In the genomic region with DNA sequence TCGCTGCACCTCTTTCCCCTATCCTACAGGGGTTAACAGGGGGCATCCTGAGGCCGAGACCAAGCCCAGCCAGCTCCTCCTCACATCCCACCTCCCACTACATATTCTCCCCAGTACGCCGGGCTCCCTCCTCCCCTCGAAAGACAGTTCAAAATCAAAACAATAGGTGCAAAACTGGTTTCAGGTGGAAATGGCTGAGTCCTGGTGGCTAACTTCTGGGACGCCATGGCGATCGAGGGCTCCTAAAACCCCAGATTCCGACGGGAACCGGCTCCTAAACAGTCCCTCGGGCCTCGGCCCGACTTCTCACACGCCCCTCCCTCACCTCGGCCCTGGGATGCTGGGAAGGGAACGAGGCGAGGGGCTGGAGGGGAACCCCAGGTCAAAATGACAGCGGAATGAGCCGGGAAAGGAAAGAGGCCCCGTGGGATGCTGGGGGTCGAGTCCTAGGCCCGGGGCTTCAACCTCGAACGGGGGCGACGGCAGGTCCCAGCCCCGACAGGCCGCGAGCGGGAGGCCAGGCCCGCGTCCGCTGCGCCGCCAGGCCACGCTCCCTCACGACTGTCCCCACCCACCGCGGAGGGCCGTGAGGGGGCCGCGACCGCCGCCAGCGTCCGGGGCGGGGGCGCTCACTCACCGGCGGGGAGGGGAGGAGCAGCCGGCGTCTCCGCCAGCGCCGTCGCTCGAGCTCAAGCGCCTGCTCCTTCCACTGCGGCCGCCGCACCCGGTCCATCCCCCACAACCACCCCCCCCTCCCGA, we compare ENCODE assay signal across 8 cellular contexts. TPM values are rescaled to one million over a fixed set of nuclear protein-coding genes. Genes with fewer than 3 reads are reported as not detected.
DNase-seq lines count a peak whose midpoint lies in the region; ATAC-seq, FAIRE-seq and TF ChIP-seq lines count a peak whose summit lies in the region.

No MANE protein-coding gene starts in this region.

- peak overlapping the region; percentile 88 for H2AFZ ChIP-seq in astrocyte (ENCODE audit: low read depth, low read length)

- TF ChIP-seq CTCF in astrocyte (IDR thresholded peaks at IDR 0.05; ENCODE audit: insufficient read depth, low read depth, low read length), result no peak

- H3K27ac ChIP-seq in astrocyte (ENCODE audit: low read depth, low read length) (peak overlapping the region; percentile 71), skin epidermis (peak overlapping the region; percentile 72 to 98 (median 95))

- H3K27me3 ChIP-seq in astrocyte (ENCODE audit: insufficient read depth, low read length), result no peaks in the 10 kb centered on the region
- H3K27me3 ChIP-seq in iPS-15b (ENCODE audit: control insufficient read depth, insufficient read depth, low read length), result no peaks in the 10 kb centered on the region

- peaks cover 22% of the 10 kb centered on the region for H3K4me1 ChIP-seq in astrocyte (ENCODE audit: insufficient read depth, low read length)
- H3K4me1 ChIP-seq in iPS-15b (ENCODE audit: control insufficient read depth, insufficient read depth, low read length), result peaks cover 15% of the 10 kb centered on the region

- DNase-seq in ELF-1 (ENCODE audit: low read depth, low spot score) (peak; percentile 77), SW480 (ENCODE audit: low spot score) (peak; percentile 72), astrocyte (ENCODE audit: low read depth) (peak; percentile 19), DMS114 treated with DMSO at 0.1 percent for 48 hours (lab: John Stamatoyannopoulos, UW; ENCODE audit: unreplicated experiment) (no peak)

- H3K9ac ChIP-seq in astrocyte (ENCODE audit: low read length), result peak overlapping the region; percentile 91
- peak overlapping the region; percentile 95 for H3K9ac ChIP-seq in iPS-15b (ENCODE audit: low read depth, low read length)

- peak overlapping the region; percentile 96 for H3K27ac Mint-ChIP-seq in astrocyte (ENCODE audit: unreplicated experiment)

- H3K4me1 Mint-ChIP-seq in astrocyte (ENCODE audit: low read depth, unreplicated experiment), result peaks cover 33% of the 10 kb centered on the region

- H3K9me3 Mint-ChIP-seq in astrocyte (ENCODE audit: unreplicated experiment), result peaks cover 4% of the 10 kb centered on the region

- peaks cover 7% of the 10 kb centered on the region for H3K36me3 Mint-ChIP-seq in astrocyte (ENCODE audit: low read depth, unreplicated experiment)

- no peaks in the 10 kb centered on the region for H3K27me3 Mint-ChIP-seq in astrocyte (ENCODE audit: low read depth, unreplicated experiment)

- peak overlapping the region; percentile 78 for H3K4me3 ChIP-seq in astrocyte (ENCODE audit: insufficient read depth, low read depth, low read length)
- H3K4me3 ChIP-seq in iPS-15b (ENCODE audit: low read depth, low read length), result peak overlapping the region; percentile 95
- peak overlapping the region; percentile 77 to 98 (median 93) for H3K4me3 ChIP-seq in skin epidermis

- H3K4me2 ChIP-seq in astrocyte (ENCODE audit: low read length), result peak overlapping the region; percentile 93

- peak; percentile 72 for ATAC-seq in GM19463 (IDR thresholded peaks at IDR 0.05; ENCODE audit: unreplicated experiment)
- ATAC-seq in HG03571 (IDR thresholded peaks at IDR 0.05; ENCODE audit: unreplicated experiment), result peak; percentile 67

- no peak for FAIRE-seq in astrocyte (lab: Jason Lieb, UNC)

- peaks cover 26% of the 10 kb centered on the region for H3K79me2 ChIP-seq in astrocyte (ENCODE audit: insufficient read depth, low read length)

- H3K9me3 ChIP-seq in astrocyte (ENCODE audit: insufficient read depth, low read depth, low read length) (no peaks in the 10 kb centered on the region), iPS-15b (ENCODE audit: control insufficient read depth, insufficient read depth, low read length) (no peaks in the 10 kb centered on the region)

- H3K4me3 Mint-ChIP-seq in astrocyte (ENCODE audit: unreplicated experiment), result peak overlapping the region; percentile 99

- peaks cover 43% of the 10 kb centered on the region for H4K20me1 ChIP-seq in astrocyte (ENCODE audit: insufficient read depth, low read length)

- no peaks in the 10 kb centered on the region for H3K36me3 ChIP-seq in astrocyte (ENCODE audit: insufficient read depth, low read length)
- H3K36me3 ChIP-seq in iPS-15b (ENCODE audit: control insufficient read depth, insufficient read depth, low read length), result no peaks in the 10 kb centered on the region

RNA-seq across cellular contexts. Expression of a gene that starts 0.5 kb away (rescaled TPM):
- 36.4 and 37.9 TPM in 2 replicates for total RNA-seq in astrocyte
